In the genomic region with DNA sequence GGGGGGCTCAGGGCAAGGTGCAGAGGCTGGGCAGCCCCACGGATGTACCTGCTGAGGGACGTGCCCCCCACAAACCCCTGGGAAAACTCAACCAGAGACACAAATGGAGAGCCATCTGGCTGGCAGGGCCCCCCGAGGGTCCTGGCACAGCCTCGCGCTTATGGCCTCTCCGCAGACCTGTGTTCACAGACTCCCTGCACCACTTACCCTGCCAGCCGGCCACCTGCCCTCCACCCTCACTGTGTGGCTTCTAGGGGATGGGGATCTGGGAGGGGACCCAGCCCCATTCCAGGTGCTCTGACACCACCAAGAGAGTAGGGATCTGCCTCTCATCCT, we compare ENCODE assay signal across 1 cellular context.
TF ChIP-seq lines count a peak whose summit lies in the region.

No MANE protein-coding gene starts in this region.

TF ChIP-seq in IMR-90, 13 proteins besides CTCF, POLR2A, EP300 and RAD21:
- TF ChIP-seq FOS (IDR thresholded peaks at IDR 0.05; ENCODE audit: low read depth, low read length) (no peak), CHD1 (IDR thresholded peaks at IDR 0.05; ENCODE audit: low read depth, low read length) (no peak), SMC3 (IDR thresholded peaks at IDR 0.05; ENCODE audit: low read depth, low read length) (no peak), RFX5 (IDR thresholded peaks at IDR 0.05; ENCODE audit: low read depth, low read length) (no peak), CEBPB (IDR thresholded peaks at IDR 0.05; ENCODE audit: low read depth, low read length) (no peak), MXI1 (IDR thresholded peaks at IDR 0.05; ENCODE audit: borderline replicate concordance, low read depth, low read length) (no peak), MAFK (IDR thresholded peaks at IDR 0.05; ENCODE audit: low read depth, low read length) (no peak), RCOR1 (IDR thresholded peaks at IDR 0.05; ENCODE audit: insufficient replicate concordance, low read length) (no peak), MAZ (IDR thresholded peaks at IDR 0.05; ENCODE audit: borderline replicate concordance, low read depth, low read length) (no peak)
- TF ChIP-seq, protein P1, sequence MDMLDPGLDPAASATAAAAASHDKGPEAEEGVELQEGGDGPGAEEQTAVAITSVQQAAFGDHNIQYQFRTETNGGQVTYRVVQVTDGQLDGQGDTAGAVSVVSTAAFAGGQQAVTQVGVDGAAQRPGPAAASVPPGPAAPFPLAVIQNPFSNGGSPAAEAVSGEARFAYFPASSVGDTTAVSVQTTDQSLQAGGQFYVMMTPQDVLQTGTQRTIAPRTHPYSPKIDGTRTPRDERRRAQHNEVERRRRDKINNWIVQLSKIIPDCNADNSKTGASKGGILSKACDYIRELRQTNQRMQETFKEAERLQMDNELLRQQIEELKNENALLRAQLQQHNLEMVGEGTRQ (IDR thresholded peaks at IDR 0.05; ENCODE audit: low read depth, low read length) = no peak
- TF ChIP-seq, protein P2, sequence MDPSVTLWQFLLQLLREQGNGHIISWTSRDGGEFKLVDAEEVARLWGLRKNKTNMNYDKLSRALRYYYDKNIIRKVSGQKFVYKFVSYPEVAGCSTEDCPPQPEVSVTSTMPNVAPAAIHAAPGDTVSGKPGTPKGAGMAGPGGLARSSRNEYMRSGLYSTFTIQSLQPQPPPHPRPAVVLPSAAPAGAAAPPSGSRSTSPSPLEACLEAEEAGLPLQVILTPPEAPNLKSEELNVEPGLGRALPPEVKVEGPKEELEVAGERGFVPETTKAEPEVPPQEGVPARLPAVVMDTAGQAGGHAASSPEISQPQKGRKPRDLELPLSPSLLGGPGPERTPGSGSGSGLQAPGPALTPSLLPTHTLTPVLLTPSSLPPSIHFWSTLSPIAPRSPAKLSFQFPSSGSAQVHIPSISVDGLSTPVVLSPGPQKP (IDR thresholded peaks at IDR 0.05; ENCODE audit: borderline replicate concordance, low read depth, low read length) = no peak
